In genomic region chr6:144372116-144372515, GRCh38 we compare ENCODE assay signal across 27 cellular contexts.
"Had no signal": no experiment of that assay in that cellular context is flagged by ENCODE, and none has a peak within 500 bp of the region (broad histone marks: within the 10 kb centered on the region; RNA-seq: fewer than 3 reads in every experiment).

No MANE protein-coding gene starts in this region.

- ATAC-seq: gastroesophageal sphincter; heart right ventricle; left colon; left ventricle myocardium superior; lower lobe of right lung; stimulated activated effector memory CD8-positive, alpha-beta T cell treated with anti-CD3 and anti-CD28 coated beads, Interleukin-12 subunit alpha, Interleukin-12 subunit beta, amount 100 ng/mL, for 72 hours had no signal

- DNase-seq: colonic mucosa; effector CD8-positive, alpha-beta T cell; endodermal cell; foreskin keratinocyte; glutamatergic neuron; heart right ventricle; hippocampal formation; islet precursor cell; kidney glomerular epithelial cell; left colon; left ventricle myocardium superior; lower lobe of right lung; sigmoid colon; stimulated activated CD4-positive, alpha-beta T cell treated with anti-CD3 and anti-CD28 coated beads, Interleukin-2, amount 100 ng/mL, for 24 hours; stimulated activated CD4-positive, alpha-beta T cell treated with anti-CD3 and anti-CD28 coated beads, Interleukin-4, amount 100 ng/mL, for 24 hours; stimulated activated naive CD4-positive, alpha-beta T cell treated with Interleukin-2 at 50 U/mL for 16 hours; stomach; thyroid gland; trophoblast cell had no signal

- H3K4me1 ChIP-seq: colonic mucosa, neural progenitor cell, prostate gland had no signal

- H3K4me2 ChIP-seq: neural progenitor cell had no signal

- H3K9ac ChIP-seq: neural progenitor cell, parathyroid adenoma had no signal

- H2AFZ ChIP-seq: neural progenitor cell, parathyroid adenoma had no signal

- H3K36me3 ChIP-seq: colonic mucosa, esophagus muscularis mucosa, gastroesophageal sphincter, neural progenitor cell, prostate gland, right atrium auricular region, sigmoid colon, thyroid gland, vagina had no signal

- H3K27me3 ChIP-seq: colonic mucosa, esophagus muscularis mucosa, foreskin keratinocyte, gastroesophageal sphincter, heart right ventricle, neural progenitor cell, right atrium auricular region, sigmoid colon, stomach, thyroid gland, vagina had no signal

- H3K4me3 ChIP-seq: colonic mucosa, esophagus muscularis mucosa, gastroesophageal sphincter, heart right ventricle, lower lobe of right lung, neural progenitor cell, prostate gland, right atrium auricular region, sigmoid colon, stomach, thyroid gland, vagina had no signal

- H3K9me3 ChIP-seq: colonic mucosa, esophagus muscularis mucosa, gastroesophageal sphincter, lower lobe of right lung, prostate gland, right atrium auricular region, sigmoid colon, stomach, thyroid gland, vagina had no signal

- H3K27ac ChIP-seq: colonic mucosa, esophagus muscularis mucosa, foreskin keratinocyte, gastroesophageal sphincter, lower lobe of right lung, neural progenitor cell, parathyroid adenoma, prostate gland, right atrium auricular region, sigmoid colon, thyroid gland, vagina had no signal
